Comparison of ENCODE assay signal across 8 cellular contexts in the genomic region with DNA sequence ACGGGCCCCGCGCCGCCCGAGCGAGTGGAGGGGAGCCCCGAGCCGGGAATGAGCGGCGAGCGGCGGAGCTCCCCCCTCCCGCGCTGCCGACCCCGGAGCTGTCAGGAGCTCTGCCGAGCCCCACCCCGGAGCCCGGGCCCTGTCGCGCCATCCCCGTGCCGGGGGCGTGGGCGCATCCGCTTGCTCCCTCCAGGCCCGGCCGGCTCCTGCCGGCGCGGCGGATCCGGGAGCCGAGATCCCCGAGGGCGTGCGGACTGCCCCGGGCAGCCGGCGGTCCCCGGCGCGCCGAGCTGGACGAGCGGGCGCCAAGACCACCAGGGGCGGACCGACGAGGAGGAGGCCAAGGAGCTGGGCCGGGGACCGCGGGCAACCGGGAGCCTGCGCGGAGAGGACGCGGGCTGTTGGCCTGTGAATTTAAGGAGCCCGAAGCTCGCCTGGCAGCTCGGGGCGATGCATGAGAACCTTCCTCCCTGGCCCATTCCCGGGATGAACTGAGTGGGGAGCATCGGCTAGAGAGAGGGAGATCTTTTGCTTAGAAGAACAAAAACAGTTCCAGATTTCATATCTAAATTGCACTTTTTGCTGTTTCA. TPM values are rescaled to one million over a fixed set of nuclear protein-coding genes. Genes with fewer than 3 reads are reported as not detected.
DNase-seq lines count a peak whose midpoint lies in the region; ATAC-seq and TF ChIP-seq lines count a peak whose summit lies in the region.

No MANE protein-coding gene starts in this region.

- H3K4me3 ChIP-seq in CD8-positive, alpha-beta memory T cell (ENCODE audit: low read length) = no peak overlapping the region
- H3K4me3 ChIP-seq in ectodermal cell (ENCODE audit: insufficient read depth, low read depth, low read length) (peak overlapping the region; percentile 30), mucosa of descending colon (no peak overlapping the region)

- CTCF ChIA-PET in CD8-positive, alpha-beta memory T cell (lab: Charles Lee) = no interaction called here

- no peaks in the 10 kb centered on the region for H3K9me3 Mint-ChIP-seq in CD8-positive, alpha-beta memory T cell

- no peak for DNase-seq in CD8-positive, alpha-beta memory T cell
- DNase-seq in HuH-7 (ENCODE audit: low spot score) = peak; percentile 40
- DNase-seq in mucosa of descending colon = peak in 1 of 3 donors; percentile 45
- DNase-seq in occipital lobe (lab: John Stamatoyannopoulos, UW) = no peak
- DNase-seq in DMS114 treated with DMSO at 0.1 percent for 48 hours (lab: John Stamatoyannopoulos, UW; ENCODE audit: unreplicated experiment) = no peak
- no peak for DNase-seq in NCI-H2196 treated with DMSO at 0.1 percent for 48 hours (lab: John Stamatoyannopoulos, UW; ENCODE audit: unreplicated experiment)

- peaks cover 69 to 88% of the 10 kb centered on the region in 2 donors for H3K27me3 Mint-ChIP-seq in CD8-positive, alpha-beta memory T cell

- peaks cover 12% of the 10 kb centered on the region for H3K4me1 ChIP-seq in CD8-positive, alpha-beta memory T cell (ENCODE audit: insufficient read depth, low read length)
- H3K4me1 ChIP-seq in ectodermal cell (ENCODE audit: control insufficient read depth, insufficient read depth, low read length) (peaks cover 20% of the 10 kb centered on the region), mucosa of descending colon (ENCODE audit: low read depth) (peaks cover 13% of the 10 kb centered on the region)

- H3K27ac ChIP-seq in CD8-positive, alpha-beta memory T cell (ENCODE audit: low read depth, low read length) = no peak overlapping the region
- H3K27ac ChIP-seq in ectodermal cell (ENCODE audit: insufficient read depth, low read depth, low read length, poor library complexity, severe bottlenecking) = no peak overlapping the region

- H3K27ac Mint-ChIP-seq in CD8-positive, alpha-beta memory T cell = no peak overlapping the region

- intact Hi-C loops in mucosa of descending colon (cut with DNase I, micrococcal nuclease) = no loop called here

- H3K4me1 Mint-ChIP-seq in CD8-positive, alpha-beta memory T cell = peaks cover 19 to 31% (median 29%) of the 10 kb centered on the region in 3 donors

- POLR2A ChIA-PET in CD8-positive, alpha-beta memory T cell (lab: Charles Lee) = no interaction called here

- no peaks in the 10 kb centered on the region for H3K36me3 Mint-ChIP-seq in CD8-positive, alpha-beta memory T cell

- ATAC-seq in GM21367 (IDR thresholded peaks at IDR 0.05; ENCODE audit: unreplicated experiment) (peak; percentile 7), mucosa of descending colon (peak; percentile 25)

- WGBS in ectodermal cell, 2 experiments = 0% methylated on average over 63 to 64 of the region's 64 CpGs

- H3K27me3 ChIP-seq in CD8-positive, alpha-beta memory T cell (ENCODE audit: insufficient read depth, low read length, poor library complexity, severe bottlenecking) = peaks cover 45% of the 10 kb centered on the region
- peaks cover 100% of the 10 kb centered on the region for H3K27me3 ChIP-seq in ectodermal cell (ENCODE audit: control insufficient read depth, insufficient read depth, low read length, poor library complexity, severe bottlenecking)

- H3K4me3 Mint-ChIP-seq in CD8-positive, alpha-beta memory T cell = peak overlapping the region; percentile 56 to 84 (median 66)

- no peak for TF ChIP-seq CTCF in mucosa of descending colon (IDR thresholded peaks at IDR 0.05)

- no peaks in the 10 kb centered on the region for H3K9me3 ChIP-seq in CD8-positive, alpha-beta memory T cell (ENCODE audit: low read length)
- H3K9me3 ChIP-seq in ectodermal cell (ENCODE audit: control insufficient read depth, low read length) (no peaks in the 10 kb centered on the region), mucosa of descending colon (no peaks in the 10 kb centered on the region)

- no peaks in the 10 kb centered on the region for H3K36me3 ChIP-seq in CD8-positive, alpha-beta memory T cell (ENCODE audit: insufficient read depth, low read length)
- H3K36me3 ChIP-seq in ectodermal cell (ENCODE audit: control insufficient read depth, insufficient read depth, low read length) (no peaks in the 10 kb centered on the region), mucosa of descending colon (ENCODE audit: low read depth) (no peaks in the 10 kb centered on the region)

RNA-seq across cellular contexts. Expression of a gene that starts 2.0 kb away (rescaled TPM):
- under 1 TPM; 0.33 to 0.44 TPM for total RNA-seq in CD8-positive, alpha-beta memory T cell
- not detected for polyA plus RNA-seq in CD8-positive, alpha-beta memory T cell
- not detected for polyA plus RNA-seq in ectodermal cell (2013, experiment 1 of 4)
- not detected for polyA plus RNA-seq in ectodermal cell (2013, experiment 2 of 4)
- polyA plus RNA-seq in ectodermal cell (2013, experiment 3 of 4) = 0.21 TPM
- 0.28 TPM for polyA plus RNA-seq in ectodermal cell (2013, experiment 4 of 4)
- total RNA-seq in mucosa of descending colon (1 to 10 TPM in 1 of 3 donors, not detected in 2; 2.2 TPM), occipital lobe (not detected)
